In the genomic region with DNA sequence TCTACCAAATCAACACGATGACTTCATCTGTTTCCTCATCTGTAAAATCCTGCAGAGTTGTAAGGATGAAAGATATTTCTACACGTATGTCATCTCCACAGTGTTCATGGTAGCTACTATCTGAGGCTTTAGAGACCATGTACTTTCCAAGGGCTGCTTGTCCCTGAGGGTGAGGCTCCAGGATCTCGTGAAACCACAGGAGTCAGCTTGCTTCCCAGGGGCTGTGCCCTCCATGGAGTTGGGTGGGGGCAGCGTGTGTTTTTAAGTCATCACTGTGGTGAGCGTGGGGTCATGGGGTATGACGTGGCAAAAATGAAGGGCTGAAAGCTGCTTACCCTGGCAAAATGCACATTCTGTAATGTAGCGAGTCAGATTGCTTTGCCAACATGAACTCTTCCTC, we compare ENCODE assay signal across 14 cellular contexts.
A peak's percentile ranks its signal among the peaks of the same experiment; 100 is the strongest.
DNase-seq lines count a peak whose midpoint lies in the region; ATAC-seq and TF ChIP-seq lines count a peak whose summit lies in the region.
"Had no signal": no experiment of that assay in that cellular context is flagged by ENCODE, and none has a peak within 500 bp of the region (broad histone marks: within the 10 kb centered on the region; RNA-seq: fewer than 3 reads in every experiment).

No MANE protein-coding gene starts in this region.

- intact Hi-C loops in uterus (cut with DNase I; ENCODE audit: low total_unique reads), result no loop called here

- H3K4me1 ChIP-seq in smooth muscle cell (ENCODE audit: low read depth) (peaks cover 10% of the 10 kb centered on the region), uterus (no peaks in the 10 kb centered on the region)
- H3K4me1 ChIP-seq: pancreas had no signal

- 33% methylated on average over 7 of the region's 7 CpGs for WGBS in smooth muscle cell (ENCODE audit: low lambda C conversion rate)

- no peak overlapping the region for H2AFZ ChIP-seq in smooth muscle cell (ENCODE audit: low read depth)

- TF ChIP-seq CTCF in smooth muscle cell (IDR thresholded peaks at IDR 0.05; ENCODE audit: borderline replicate concordance, insufficient read depth, poor library complexity, severe bottlenecking), result no peak
- no peak for TF ChIP-seq CTCF in uterus (IDR thresholded peaks at IDR 0.05)

- H3K27me3 ChIP-seq in smooth muscle cell (ENCODE audit: low read depth) (no peaks in the 10 kb centered on the region), uterus (no peaks in the 10 kb centered on the region)
- H3K27me3 ChIP-seq: pancreas had no signal

- H3K36me3 ChIP-seq in smooth muscle cell (ENCODE audit: low read depth) (no peaks in the 10 kb centered on the region), uterus (no peaks in the 10 kb centered on the region)
- H3K36me3 ChIP-seq: pancreas had no signal

- no peak for TF ChIP-seq POLR2A in uterus (IDR thresholded peaks at IDR 0.05)

- H3K4me3 ChIP-seq in smooth muscle cell (no peak overlapping the region), uterus (no peak overlapping the region)
- H3K4me3 ChIP-seq: pancreas had no signal

- DNase-seq in H4 (ENCODE audit: low spot score) (peak; percentile 74), SW480 (ENCODE audit: low spot score) (peak; percentile 69), fibroblast of gingiva (ENCODE audit: low read depth) (peak; percentile 84), smooth muscle cell (lab: John Stamatoyannopoulos, UW; ENCODE audit: unreplicated experiment) (no peak), putamen (ENCODE audit: low spot score) (no peak), uterus (no peak)
- DNase-seq in activated CD4-positive, alpha-beta T cell treated with anti-CD3 and anti-CD28 coated beads for 48 hours, result no peak
- DNase-seq: activated CD4-positive, alpha-beta T cell treated with anti-CD3 and anti-CD28 coated beads, Interleukin-2, amount 50 U/mL, for 48 hours; left ventricle myocardium superior; NCI-H345; pancreas had no signal

- peak overlapping the region; percentile 76 for H3K9ac ChIP-seq in smooth muscle cell (ENCODE audit: low read depth)
- H3K9ac ChIP-seq: KMS-11 had no signal

- H4K20me1 ChIP-seq in smooth muscle cell (ENCODE audit: low read depth), result no peaks in the 10 kb centered on the region

- H3F3A ChIP-seq in smooth muscle cell (ENCODE audit: low read depth), result peaks cover 3% of the 10 kb centered on the region

- peak overlapping the region; percentile 68 for H3K4me2 ChIP-seq in smooth muscle cell
- H3K4me2 ChIP-seq: KMS-11 had no signal

- H3K79me2 ChIP-seq in smooth muscle cell (ENCODE audit: low read depth), result peaks cover 18% of the 10 kb centered on the region

- no peaks in the 10 kb centered on the region for H3K9me3 ChIP-seq in smooth muscle cell (replicated peaks; ENCODE audit: low read depth)
- no peaks in the 10 kb centered on the region for H3K9me3 ChIP-seq in uterus
- H3K9me3 ChIP-seq: pancreas had no signal

- H3K27ac ChIP-seq in smooth muscle cell (ENCODE audit: low read depth) (peak overlapping the region; percentile 93), uterus (no peak overlapping the region)
- H3K27ac ChIP-seq: KMS-11, pancreas had no signal

- ATAC-seq in GM21515 (IDR thresholded peaks at IDR 0.05; ENCODE audit: unreplicated experiment), result no peak
- ATAC-seq: activated naive CD4-positive, alpha-beta T cell treated with anti-CD3 and anti-CD28 coated beads, Interleukin-2, amount 50 U/mL, for 72 hours; left ventricle myocardium superior had no signal

Comparison
In these comparisons a context has a peak if more than half of its experiments do, and no peak if none do; other contexts are left out.
1. DNase-seq: peak in H4 (single experiment), SW480 (single experiment) and fibroblast of gingiva (single experiment); none in smooth muscle cell (single experiment), putamen (single experiment), uterus (0 of 2) and activated CD4-positive, alpha-beta T cell treated with anti-CD3 and anti-CD28 coated beads for 48 hours (single experiment).